Comparison of ENCODE assay signal across 18 cellular contexts in the genomic region with DNA sequence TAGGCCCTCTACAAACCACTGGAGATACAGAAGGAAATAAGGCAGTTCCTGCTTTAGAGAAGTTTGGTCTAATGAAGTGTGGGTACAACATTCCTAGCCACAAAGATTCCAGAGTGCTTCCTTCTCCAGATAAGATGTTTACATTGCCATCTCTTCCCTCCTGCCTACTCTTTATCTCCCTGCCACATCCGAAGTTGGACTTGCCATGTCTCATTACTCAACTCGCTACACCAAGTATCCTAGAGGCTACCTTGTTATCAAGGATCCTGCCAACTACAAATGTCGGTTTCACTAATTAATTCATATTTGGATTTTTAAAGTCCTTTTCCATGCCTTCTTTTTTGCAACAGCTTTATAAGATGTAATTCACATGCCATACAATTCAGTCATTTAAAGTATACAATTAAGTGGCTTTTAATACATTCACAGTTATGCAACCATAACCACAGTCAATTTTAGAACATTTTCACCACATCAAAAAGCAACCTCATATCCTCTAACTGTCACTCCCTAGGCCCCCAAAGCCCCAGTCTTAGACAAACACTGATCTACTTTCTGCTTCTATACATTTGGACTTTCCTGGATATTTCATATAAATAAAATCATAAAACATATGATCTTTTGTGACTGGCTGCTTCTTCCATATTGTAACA. TPM values are rescaled to one million over a fixed set of nuclear protein-coding genes. Genes with fewer than 3 reads are reported as not detected.
DNase-seq lines count a peak whose midpoint lies in the region; ATAC-seq and TF ChIP-seq lines count a peak whose summit lies in the region.
"Had no signal": no experiment of that assay in that cellular context is flagged by ENCODE, and none has a peak within 500 bp of the region (broad histone marks: within the 10 kb centered on the region; RNA-seq: fewer than 3 reads in every experiment).

No MANE protein-coding gene starts in this region.

- no peaks in the 10 kb centered on the region for H3K9me3 ChIP-seq in smooth muscle cell (replicated peaks; ENCODE audit: low read depth)
- H3K9me3 ChIP-seq: tibial nerve had no signal

- no peak overlapping the region for H3K27ac Mint-ChIP-seq in activated naive CD4-positive, alpha-beta T cell treated with anti-CD3 and anti-CD28 coated beads for 36 hours
- no peak overlapping the region for H3K27ac Mint-ChIP-seq in activated CD8-positive, alpha-beta T cell treated with anti-CD3 and anti-CD28 coated beads for 36 hours

- no peak overlapping the region for H2AFZ ChIP-seq in smooth muscle cell (ENCODE audit: low read depth)

- 59% methylated on average over 3 of the region's 3 CpGs for WGBS in smooth muscle cell (ENCODE audit: low lambda C conversion rate)

- no peak for TF ChIP-seq POLR2A in NB4 (IDR thresholded peaks at IDR 0.05; ENCODE audit: extremely low read depth, insufficient read length)

- in situ Hi-C loops in GM13977 (cut with MboI; ENCODE audit: low pct_unique_long_range_greater_than_20kb, low sequenced_read_pairs, unreplicated experiment), result no loop called here

- peak; percentile 22 for DNase-seq in activated naive CD4-positive, alpha-beta T cell treated with anti-CD3 and anti-CD28 coated beads for 36 hours
- DNase-seq in activated naive CD4-positive, alpha-beta T cell (lab: John Stamatoyannopoulos, UW), result no peak
- DNase-seq in NB4 (ENCODE audit: low read depth) (peak; percentile 76), smooth muscle cell (lab: John Stamatoyannopoulos, UW; ENCODE audit: unreplicated experiment) (no peak), amniotic stem cell (lab: John Stamatoyannopoulos, UW) (no peak), GM13977 (ENCODE audit: low spot score) (no peak)
- DNase-seq in activated CD8-positive, alpha-beta T cell treated with anti-CD3 and anti-CD28 coated beads for 36 hours, result peak; percentile 32
- DNase-seq in activated effector memory CD4-positive, alpha-beta T cell treated with anti-CD3 and anti-CD28 coated beads, Interleukin-2, amount 50 U/mL, for 16 hours, result no peak
- DNase-seq: activated gamma-delta T cell treated with Interleukin-2 at 50 U/mL for 16 hours; DMS53; NCI-H1417 treated with DMSO at 0.1 percent for 48 hours; NCI-H345; stimulated activated CD4-positive, alpha-beta T cell treated with anti-CD3 and anti-CD28 coated beads, Interleukin-15, amount 100 ng/mL, for 24 hours had no signal

- POLR2A ChIA-PET in activated CD8-positive, alpha-beta T cell treated with anti-CD3 and anti-CD28 coated beads for 36 hours (lab: Charles Lee), result interaction anchor here (0.8 kb wide), 1 partner anchor 437 kb away, joined by 3 read pairs; a partner anchor contains a TSS

- H3K9me3 Mint-ChIP-seq in activated naive CD4-positive, alpha-beta T cell treated with anti-CD3 and anti-CD28 coated beads for 36 hours, result no peaks in the 10 kb centered on the region
- H3K9me3 Mint-ChIP-seq in activated CD8-positive, alpha-beta T cell treated with anti-CD3 and anti-CD28 coated beads for 36 hours, result no peaks in the 10 kb centered on the region

- H3K4me3 Mint-ChIP-seq in activated naive CD4-positive, alpha-beta T cell treated with anti-CD3 and anti-CD28 coated beads for 36 hours, result no peak overlapping the region
- H3K4me3 Mint-ChIP-seq in activated CD8-positive, alpha-beta T cell treated with anti-CD3 and anti-CD28 coated beads for 36 hours, result no peak overlapping the region

- no peaks in the 10 kb centered on the region for H4K20me1 ChIP-seq in smooth muscle cell (ENCODE audit: low read depth)

- ATAC-seq in activated CD8-positive, alpha-beta T cell treated with anti-CD3 and anti-CD28 coated beads for 36 hours, result peak; percentile 51

- peaks cover 30% of the 10 kb centered on the region for H3K4me1 Mint-ChIP-seq in activated naive CD4-positive, alpha-beta T cell treated with anti-CD3 and anti-CD28 coated beads for 36 hours (ENCODE audit: low read depth)
- H3K4me1 Mint-ChIP-seq in activated CD8-positive, alpha-beta T cell treated with anti-CD3 and anti-CD28 coated beads for 36 hours (ENCODE audit: low read depth), result peaks cover 32% of the 10 kb centered on the region

- no peaks in the 10 kb centered on the region for H3K27me3 ChIP-seq in smooth muscle cell (ENCODE audit: low read depth)
- H3K27me3 ChIP-seq: tibial nerve had no signal

- CTCF ChIA-PET in activated naive CD4-positive, alpha-beta T cell treated with anti-CD3 and anti-CD28 coated beads for 36 hours (lab: Charles Lee), result no interaction called here
- CTCF ChIA-PET in activated CD8-positive, alpha-beta T cell treated with anti-CD3 and anti-CD28 coated beads for 36 hours (lab: Charles Lee), result interaction anchor here (1.0 kb wide), 1 partner anchor 170 kb away, joined by 4 read pairs; no protein-coding TSS in a partner anchor

- intact Hi-C loops in activated naive CD4-positive, alpha-beta T cell treated with anti-CD3 and anti-CD28 coated beads for 36 hours (cut with micrococcal nuclease), result no loop called here
- intact Hi-C loops in activated CD8-positive, alpha-beta T cell treated with anti-CD3 and anti-CD28 coated beads for 36 hours (cut with micrococcal nuclease), result no loop called here

- no peaks in the 10 kb centered on the region for H3K79me2 ChIP-seq in smooth muscle cell (ENCODE audit: low read depth)

- H3K4me2 ChIP-seq in smooth muscle cell, result peak overlapping the region; percentile 17

- H3K9ac ChIP-seq in smooth muscle cell (ENCODE audit: low read depth), result no peak overlapping the region

- H3K36me3 Mint-ChIP-seq in activated naive CD4-positive, alpha-beta T cell treated with anti-CD3 and anti-CD28 coated beads for 36 hours (ENCODE audit: low read depth), result no peaks in the 10 kb centered on the region
- H3K36me3 Mint-ChIP-seq in activated CD8-positive, alpha-beta T cell treated with anti-CD3 and anti-CD28 coated beads for 36 hours (ENCODE audit: low read depth), result no peaks in the 10 kb centered on the region

- H3K4me1 ChIP-seq in smooth muscle cell (ENCODE audit: low read depth), result no peaks in the 10 kb centered on the region
- H3K4me1 ChIP-seq: tibial nerve had no signal

- H3F3A ChIP-seq in smooth muscle cell (ENCODE audit: low read depth), result no peaks in the 10 kb centered on the region

- no peaks in the 10 kb centered on the region for H3K36me3 ChIP-seq in smooth muscle cell (ENCODE audit: low read depth)
- H3K36me3 ChIP-seq: tibial nerve had no signal

- TF ChIP-seq CTCF in NB4 (IDR thresholded peaks at IDR 0.05; ENCODE audit: low read depth, low read length) (no peak), smooth muscle cell (IDR thresholded peaks at IDR 0.05; ENCODE audit: borderline replicate concordance, insufficient read depth, poor library complexity, severe bottlenecking) (no peak), GM13977 (IDR thresholded peaks at IDR 0.05; ENCODE audit: extremely low read depth, insufficient read depth, missing control alignments) (no peak)
- TF ChIP-seq CTCF in activated CD8-positive, alpha-beta T cell treated with anti-CD3 and anti-CD28 coated beads for 36 hours (IDR thresholded peaks at IDR 0.05), result no peak

- H3K27ac ChIP-seq in smooth muscle cell (ENCODE audit: low read depth), result no peak overlapping the region
- H3K27ac ChIP-seq: tibial nerve had no signal

- no peaks in the 10 kb centered on the region for H3K27me3 Mint-ChIP-seq in activated naive CD4-positive, alpha-beta T cell treated with anti-CD3 and anti-CD28 coated beads for 36 hours (ENCODE audit: low read depth)
- no peaks in the 10 kb centered on the region for H3K27me3 Mint-ChIP-seq in activated CD8-positive, alpha-beta T cell treated with anti-CD3 and anti-CD28 coated beads for 36 hours

- H3K4me3 ChIP-seq in NB4 (ENCODE audit: low read depth, low read length) (no peak overlapping the region), smooth muscle cell (no peak overlapping the region)
- H3K4me3 ChIP-seq: tibial nerve had no signal

RNA-seq across cellular contexts. Expression of a gene that starts 53.7 kb away (rescaled TPM):
- total RNA-seq in activated naive CD4-positive, alpha-beta T cell treated with anti-CD3 and anti-CD28 coated beads for 36 hours, result not detected
- total RNA-seq in activated CD8-positive, alpha-beta T cell treated with anti-CD3 and anti-CD28 coated beads for 36 hours, result not detected
- total RNA-seq in smooth muscle cell, result 29.7 and 51.7 TPM in 2 replicates
- polyA plus RNA-seq in smooth muscle cell, result 16.0 and 19.7 TPM in 2 replicates
- total RNA-seq: cerebellum, glomerular endothelial cell, kidney epithelial cell, pulmonary artery endothelial cell had no signal

Comparison
In these comparisons a context has a peak if more than half of its experiments do, and no peak if none do; other contexts are left out.
1. DNase-seq: peak in activated naive CD4-positive, alpha-beta T cell treated with anti-CD3 and anti-CD28 coated beads for 36 hours (single experiment), NB4 (single experiment) and activated CD8-positive, alpha-beta T cell treated with anti-CD3 and anti-CD28 coated beads for 36 hours (single experiment); none in activated naive CD4-positive, alpha-beta T cell (0 of 4), smooth muscle cell (single experiment), amniotic stem cell (single experiment), GM13977 (single experiment) and activated effector memory CD4-positive, alpha-beta T cell treated with anti-CD3 and anti-CD28 coated beads, Interleukin-2, amount 50 U/mL, for 16 hours (single experiment).
2. RNA of a gene that starts 53.7 kb away (total RNA-seq): 29.7 to 51.7 TPM in smooth muscle cell; not detected in activated naive CD4-positive, alpha-beta T cell treated with anti-CD3 and anti-CD28 coated beads for 36 hours and not detected in activated CD8-positive, alpha-beta T cell treated with anti-CD3 and anti-CD28 coated beads for 36 hours; every median in the first group is over 10 times any median in the second.